Comparison of ENCODE assay signal across 12 cellular contexts in the genomic region with DNA sequence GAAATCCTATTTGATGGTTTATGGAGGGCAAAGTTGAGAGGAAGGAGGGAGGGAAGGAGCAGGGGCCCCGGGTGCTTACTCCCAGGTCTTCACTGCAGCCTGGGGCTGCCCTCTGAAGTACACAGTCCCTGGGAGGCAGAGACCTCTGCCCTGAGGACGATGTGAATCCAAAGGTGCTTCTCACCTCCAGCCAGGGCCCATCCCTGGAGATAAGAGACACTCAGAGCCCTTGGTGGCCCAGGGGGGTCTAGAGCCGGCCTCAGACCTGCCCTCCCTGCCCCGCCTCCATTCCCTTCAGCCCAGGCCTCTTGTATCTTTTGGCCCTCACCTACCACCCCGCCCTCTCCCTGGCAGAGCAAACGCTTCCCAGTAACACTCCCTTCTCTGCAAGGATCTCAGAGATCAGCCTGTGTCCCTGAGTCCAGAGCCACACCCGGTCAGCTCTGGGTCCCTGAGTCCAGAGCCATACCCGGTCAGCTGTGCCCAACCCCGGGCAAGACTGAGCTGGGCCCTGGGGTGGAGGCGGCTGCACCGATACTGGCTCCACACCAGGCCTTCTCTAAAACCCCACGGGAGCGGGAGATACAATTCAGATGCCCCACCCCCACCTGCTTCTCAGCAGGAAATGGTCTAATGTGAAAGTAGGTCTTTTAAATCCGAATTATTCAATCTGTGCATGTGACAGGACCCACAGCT. TPM values are rescaled to one million over a fixed set of nuclear protein-coding genes. Genes with fewer than 3 reads are reported as not detected.
DNase-seq lines count a peak whose midpoint lies in the region; ATAC-seq and TF ChIP-seq lines count a peak whose summit lies in the region.
"Had no signal": no experiment of that assay in that cellular context is flagged by ENCODE, and none has a peak within 500 bp of the region (broad histone marks: within the 10 kb centered on the region; RNA-seq: fewer than 3 reads in every experiment).

No MANE protein-coding gene starts in this region.

- TF ChIP-seq POLR2A in testis (IDR thresholded peaks at IDR 0.05): no peak

- peaks cover 50% of the 10 kb centered on the region for H3K27me3 Mint-ChIP-seq in activated naive CD4-positive, alpha-beta T cell treated with anti-CD3 and anti-CD28 coated beads, Interleukin-2, amount 10 ng/mL, durations not matched to agents 7 days and 5 days
- no peaks in the 10 kb centered on the region for H3K27me3 Mint-ChIP-seq in T-cell
- H3K27me3 Mint-ChIP-seq: activated B cell treated with CpG ODN at 0.5 μM for 24 hours had no signal

- POLR2A ChIA-PET in T-cell (lab: Charles Lee): no interaction called here

- CTCF ChIA-PET in activated naive CD4-positive, alpha-beta T cell treated with anti-CD3 and anti-CD28 coated beads, Interleukin-2, amount 10 ng/mL, durations not matched to agents 7 days and 5 days (lab: Charles Lee): interaction anchor here (1.2 to 2.2 kb wide), 2 partner anchors 10 to 14 kb away, joined by 4 to 6 read pairs; no protein-coding TSS in a partner anchor
- CTCF ChIA-PET in T-cell (lab: Charles Lee): no interaction called here

- H3K27ac Mint-ChIP-seq in activated naive CD4-positive, alpha-beta T cell treated with anti-CD3 and anti-CD28 coated beads, Interleukin-2, amount 10 ng/mL, durations not matched to agents 7 days and 5 days: no peak overlapping the region
- peak overlapping the region; percentile 76 to 82 for H3K27ac Mint-ChIP-seq in T-cell
- H3K27ac Mint-ChIP-seq: activated B cell treated with CpG ODN at 0.5 μM for 24 hours had no signal

- TF ChIP-seq CTCF in left lung (IDR thresholded peaks at IDR 0.05) (no peak), testis (IDR thresholded peaks at IDR 0.05) (no peak)

- H3K27me3 ChIP-seq in left lung: peaks cover 0 to 15% of the 10 kb centered on the region in 2 donors
- no peaks in the 10 kb centered on the region for H3K27me3 ChIP-seq in testis

- H3K9me3 ChIP-seq in left lung: no peaks in the 10 kb centered on the region
- no peaks in the 10 kb centered on the region for H3K9me3 ChIP-seq in testis

- H3K36me3 ChIP-seq in left lung (no peaks in the 10 kb centered on the region), testis (ENCODE audit: low read depth, missing control alignments) (no peaks in the 10 kb centered on the region)

- WGBS in testis, 2 donors: 26 to 36% methylated on average over 7 to 14 of the region's 14 CpGs

- DNase-seq in activated naive CD4-positive, alpha-beta T cell treated with anti-CD3 and anti-CD28 coated beads, Interleukin-2, amount 10 ng/mL, durations not matched to agents 7 days and 5 days: peak; percentile 41
- no peak for DNase-seq in activated naive CD4-positive, alpha-beta T cell (lab: John Stamatoyannopoulos, UW)
- DNase-seq in T-cell (no peak), left lung (peak in 1 of 2 donors; percentile 67), testis (peak; percentile 73), epidermal melanocyte (ENCODE audit: insufficient read length, low spot score) (no peak), DMS79 (lab: John Stamatoyannopoulos, UW) (no peak)
- DNase-seq in stimulated activated CD4-positive, alpha-beta T cell treated with anti-CD3 and anti-CD28 coated beads, Interleukin-4, amount 100 ng/mL, for 24 hours: no peak
- DNase-seq: activated B cell treated with CpG ODN at 0.5 μM for 24 hours, C1 segment of cervical spinal cord, head of caudate nucleus, NCI-H524 treated with DMSO at 0.1 percent for 48 hours had no signal

- ATAC-seq in T-cell (replicated peaks in 1 of 4): no peak
- ATAC-seq in left lung: peak; percentile 5

- H3K4me1 Mint-ChIP-seq in activated naive CD4-positive, alpha-beta T cell treated with anti-CD3 and anti-CD28 coated beads, Interleukin-2, amount 10 ng/mL, durations not matched to agents 7 days and 5 days: peaks cover 37% of the 10 kb centered on the region
- H3K4me1 Mint-ChIP-seq in T-cell: peaks cover 30 to 40% (median 33%) of the 10 kb centered on the region in 3 donors

- H3K27ac ChIP-seq in left lung: no peak overlapping the region
- no peak overlapping the region for H3K27ac ChIP-seq in testis

- H3K36me3 Mint-ChIP-seq in activated naive CD4-positive, alpha-beta T cell treated with anti-CD3 and anti-CD28 coated beads, Interleukin-2, amount 10 ng/mL, durations not matched to agents 7 days and 5 days: peaks cover 4% of the 10 kb centered on the region
- H3K36me3 Mint-ChIP-seq in T-cell: no peaks in the 10 kb centered on the region

- H3K4me1 ChIP-seq in left lung: peaks cover 9 to 20% of the 10 kb centered on the region in 2 donors
- H3K4me1 ChIP-seq in testis: peaks cover 24% of the 10 kb centered on the region

- H3K4me3 ChIP-seq in left lung (no peak overlapping the region), testis (no peak overlapping the region)

- H3K4me3 Mint-ChIP-seq in activated naive CD4-positive, alpha-beta T cell treated with anti-CD3 and anti-CD28 coated beads, Interleukin-2, amount 10 ng/mL, durations not matched to agents 7 days and 5 days: no peak overlapping the region
- H3K4me3 Mint-ChIP-seq in T-cell: peak overlapping the region; percentile 31 to 47 (median 41)
- H3K4me3 Mint-ChIP-seq: activated B cell treated with CpG ODN at 0.5 μM for 24 hours had no signal

- intact Hi-C loops in left lung (cut with DNase I) (no loop called here), testis (cut with DNase I; ENCODE audit: low total_unique reads) (no loop called here)

- H3K9me3 Mint-ChIP-seq in activated naive CD4-positive, alpha-beta T cell treated with anti-CD3 and anti-CD28 coated beads, Interleukin-2, amount 10 ng/mL, durations not matched to agents 7 days and 5 days: no peaks in the 10 kb centered on the region
- H3K9me3 Mint-ChIP-seq in T-cell: no peaks in the 10 kb centered on the region
- H3K9me3 Mint-ChIP-seq: activated B cell treated with CpG ODN at 0.5 μM for 24 hours had no signal

RNA-seq across cellular contexts. Expression of a gene that starts 3.6 kb away (rescaled TPM):
- total RNA-seq in T-cell (100 to 1,000 TPM; 208 to 295 (median 261) TPM), left lung (100 to 1,000 TPM; 347 to 360 TPM), testis (100 to 1,000 TPM; 223 to 240 TPM)
- polyA plus RNA-seq in testis (ENCODE audit: insufficient read depth, low read depth, low replicate concordance): 256 TPM

RNA-seq across cellular contexts. Expression of a gene that starts 20.6 kb away (rescaled TPM):
- total RNA-seq in T-cell (1 to 10 TPM in 3 of 5 donors, under 1 TPM in 2; 0.82 to 1.3 (median 1.1) TPM), left lung (1 to 10 TPM in 1 of 2 donors, under 1 TPM in 1; 0.67 to 1.0 TPM), testis (1 to 10 TPM; 1.2 to 2.1 TPM)
- polyA plus RNA-seq in testis (ENCODE audit: insufficient read depth, low read depth, low replicate concordance): 0.96 TPM

RNA-seq across cellular contexts. Expression of a gene that starts 24.6 kb away (rescaled TPM):
- total RNA-seq in T-cell (under 1 TPM in 3 of 5 donors, not detected in 2; 0.28 to 0.93 (median 0.69) TPM), left lung (1 to 10 TPM; 1.2 to 1.6 TPM), testis (100 to 1,000 TPM in 1 of 2 donors, 10 to 100 TPM in 1; 74.0 to 143 TPM)
- 40.8 TPM for polyA plus RNA-seq in testis (ENCODE audit: insufficient read depth, low read depth, low replicate concordance)

Comparison
In these comparisons a context has a peak if more than half of its experiments do, and no peak if none do; other contexts are left out.
1. DNase-seq: peak in activated naive CD4-positive, alpha-beta T cell treated with anti-CD3 and anti-CD28 coated beads, Interleukin-2, amount 10 ng/mL, durations not matched to agents 7 days and 5 days (single experiment) and testis (single experiment); none in activated naive CD4-positive, alpha-beta T cell (0 of 4), T-cell (0 of 34), stimulated activated CD4-positive, alpha-beta T cell treated with anti-CD3 and anti-CD28 coated beads, Interleukin-4, amount 100 ng/mL, for 24 hours (single experiment), epidermal melanocyte (single experiment) and DMS79 (single experiment).
2. RNA of a gene that starts 24.6 kb away (total RNA-seq): 74.0 to 143 TPM in testis; 1.2 to 1.6 TPM in left lung and 0.28 to 0.93 TPM in T-cell; every median in the first group is over 10 times any median in the second.